ENCODE assay signal across 10 cellular contexts in genomic region chr18:49728542-49728941, GRCh38.
DNase-seq lines count a peak whose midpoint lies in the region; ATAC-seq, FAIRE-seq and TF ChIP-seq lines count a peak whose summit lies in the region.
"Had no signal": no experiment of that assay in that cellular context is flagged by ENCODE, and none has a peak within 500 bp of the region (broad histone marks: within the 10 kb centered on the region; RNA-seq: fewer than 3 reads in every experiment).

No MANE protein-coding gene starts in this region.

- in situ Hi-C loops in GM13977 (cut with MboI; ENCODE audit: low pct_unique_long_range_greater_than_20kb, low sequenced_read_pairs, unreplicated experiment) = no loop called here
- in situ Hi-C loops in astrocyte of the spinal cord (cut with HindIII; ENCODE audit: low sequenced_read_pairs) = no loop called here

- peak; percentile 83 for TF ChIP-seq CTCF in GM13977 (IDR thresholded peaks at IDR 0.05; ENCODE audit: extremely low read depth, insufficient read depth, missing control alignments)
- peak; percentile 68 for TF ChIP-seq CTCF in astrocyte of the spinal cord (IDR thresholded peaks at IDR 0.05; ENCODE audit: low read depth, low read length)
- TF ChIP-seq CTCF in right lobe of liver (IDR thresholded peaks at IDR 0.05) = peak; percentile 45 to 75 (median 48)

- H3K4me3 ChIP-seq in astrocyte of the spinal cord (ENCODE audit: low read depth, low read length) (no peak overlapping the region), right lobe of liver (no peak overlapping the region)
- H3K4me3 ChIP-seq: vagina had no signal

- no CpG with 5 or more reads among the region's 4 CpGs for WGBS in right lobe of liver (ENCODE audit: insufficient coverage, low coverage, low lambda C conversion rate, missing lambda C conversion rate)

- H3K9me3 ChIP-seq in right lobe of liver = no peaks in the 10 kb centered on the region
- H3K9me3 ChIP-seq: vagina had no signal

- intact Hi-C loops in right lobe of liver (cut with DNase I) = no loop called here

- H3K36me3 ChIP-seq in right lobe of liver = no peaks in the 10 kb centered on the region
- H3K36me3 ChIP-seq: vagina had no signal

- no peak for FAIRE-seq in RCC 7860 (lab: Jason Lieb, UNC)
- FAIRE-seq: frontal cortex had no signal

- ATAC-seq in right lobe of liver (peak; percentile 8 to 53 (median 24)), GM18502 (IDR thresholded peaks at IDR 0.05; ENCODE audit: poor library complexity, unreplicated experiment) (no peak), GM21423 (IDR thresholded peaks at IDR 0.05; ENCODE audit: unreplicated experiment) (no peak)

- H3K27me3 ChIP-seq in right lobe of liver = no peaks in the 10 kb centered on the region
- H3K27me3 ChIP-seq: vagina had no signal

- DNase-seq in AML-193 (lab: John Stamatoyannopoulos, UW) (peak; percentile 22 to 34), GM13977 (ENCODE audit: low spot score) (peak; percentile 64), NCI-H748 treated with DMSO at 0.1 percent for 48 hours (lab: John Stamatoyannopoulos, UW) (peak; percentile 36), astrocyte of the spinal cord (ENCODE audit: low read depth, low spot score) (peak; percentile 30), right lobe of liver (peak; percentile 38 to 70 (median 63)), RCC 7860 (ENCODE audit: low spot score) (no peak)

- peaks cover 0 to 45% (median 20%) of the 10 kb centered on the region in 4 donors for H3K4me1 ChIP-seq in right lobe of liver

- no peak for TF ChIP-seq POLR2A in right lobe of liver (IDR thresholded peaks at IDR 0.05)

- H3K27ac ChIP-seq in right lobe of liver = no peak overlapping the region
- H3K27ac ChIP-seq: vagina had no signal

Comparison
In these comparisons a context has a peak if more than half of its experiments do, and no peak if none do; other contexts are left out.
1. ATAC-seq: peak in right lobe of liver (4 of 4); none in GM18502 (single experiment) and GM21423 (single experiment).
2. Peak in every context shown above with its lines, with median percentiles within 50 percentile points of each other: CTCF ChIP-seq.